In genomic region chr13:113207890-113208423, GRCh38 we compare ENCODE assay signal across 8 cellular contexts. TPM values are rescaled to one million over a fixed set of nuclear protein-coding genes. Genes with fewer than 3 reads are reported as not detected.
DNase-seq lines count a peak whose midpoint lies in the region; ATAC-seq and TF ChIP-seq lines count a peak whose summit lies in the region.

No MANE protein-coding gene starts in this region.

- peak overlapping the region; percentile 92 for H3K9ac ChIP-seq in HUES6 (ENCODE audit: low read length)

- H3K36me3 ChIP-seq in HUES6 (ENCODE audit: control insufficient read depth, insufficient read depth, low read length), result peaks cover 29% of the 10 kb centered on the region

- H3K36me3 Mint-ChIP-seq in WTC11, result peaks cover 32% of the 10 kb centered on the region; the same call in 1 of the 2 replicates

- no peaks in the 10 kb centered on the region for H3K27me3 Mint-ChIP-seq in WTC11 (ENCODE audit: low read depth)

- H3K4me1 Mint-ChIP-seq in WTC11, result peaks cover 45% of the 10 kb centered on the region

- H3K4me1 ChIP-seq in HUES6 (ENCODE audit: control insufficient read depth, insufficient read depth, low read length), result 0 out of 2 replicates have a peak, but pooled peaks cover 3% of the 10 kb centered on the region

- no peaks in the 10 kb centered on the region for H3K9me3 ChIP-seq in HUES6 (ENCODE audit: control insufficient read depth, insufficient read depth, low read depth, low read length)

- peak overlapping the region; percentile 99 for H3K27ac ChIP-seq in HUES6 (ENCODE audit: low read depth, low read length)

- TF ChIP-seq CTCF in WTC11 (IDR thresholded peaks at IDR 0.05) (no peak), foreskin fibroblast (IDR thresholded peaks at IDR 0.05; ENCODE audit: low read depth, low read length) (no peak), omental fat pad (IDR thresholded peaks at IDR 0.05) (no peak)

- H3K4me3 ChIP-seq in HUES6 (ENCODE audit: low read depth, low read length) (peak overlapping the region; percentile 95), foreskin fibroblast (ENCODE audit: low read depth in 1 of 2, low read length in 2 of 2) (peak overlapping the region; percentile 79 to 80)

- H3K27ac Mint-ChIP-seq in WTC11, result peak overlapping the region; percentile 76

- DNase-seq in DMS79 (lab: John Stamatoyannopoulos, UW) (peak; percentile 15), WTC11 (ENCODE audit: low spot score) (peak; percentile 50), foreskin fibroblast (peak; percentile 52 to 80), omental fat pad (ENCODE audit: low spot score) (no peak), NOMO-1 treated with DMSO at 0.1 percent for 48 hours (lab: John Stamatoyannopoulos, UW; ENCODE audit: unreplicated experiment) (no peak), middle frontal gyrus (ENCODE audit: extremely low spot score, low spot score) (no peak)

- POLR2A ChIA-PET in WTC11 (lab: Charles Lee), result interaction anchor here (0.8 to 1.3 kb wide), 2 partner anchors 10 to 288 kb away, joined by 3 read pairs; no protein-coding TSS in a partner anchor

- H3K4me3 Mint-ChIP-seq in WTC11, result peak overlapping the region; percentile 93

- no peaks in the 10 kb centered on the region for H3K27me3 ChIP-seq in HUES6 (ENCODE audit: control insufficient read depth, insufficient read depth, low read length)

- peak; percentile 4 for ATAC-seq in GM21381 (IDR thresholded peaks at IDR 0.05; ENCODE audit: unreplicated experiment)
- peak; percentile 9 for ATAC-seq in WTC11
- peak; percentile 60 for ATAC-seq in omental fat pad (ENCODE audit: low FRiP score)

- no peaks in the 10 kb centered on the region for H3K9me3 Mint-ChIP-seq in WTC11

- CTCF ChIA-PET in WTC11 (lab: Charles Lee), result no interaction called here

TF ChIP-seq in WTC11, 78 proteins besides CTCF, POLR2A, EP300 and RAD21:
- TF ChIP-seq ATF3 (CRISPR knock-in tag; conservative IDR thresholded peaks at IDR 0.05) (no peak), FOXP4 (CRISPR knock-in tag; IDR thresholded peaks at IDR 0.05) (peak; percentile 66; the same call in 1 of the 2 replicates), E2F5 (CRISPR knock-in tag; IDR thresholded peaks at IDR 0.05) (no peak), SMAD4 (CRISPR knock-in tag; IDR thresholded peaks at IDR 0.05) (0 out of 2 replicates have a peak, but pooled peaks have one; percentile 10)

RNA-seq across cellular contexts. Expression of gene PCID2, which starts 0.5 kb away (rescaled TPM):
- total RNA-seq in WTC11 (2021), result 64.9 to 69.4 TPM (median 68.5 TPM) in 3 replicates
- 10 to 100 TPM; 44.8 to 45.8 (median 44.8) TPM for total RNA-seq in omental fat pad

RNA-seq across cellular contexts. Expression of gene CUL4A, which starts 1.5 kb away (rescaled TPM):
- 97.4 to 100 TPM (median 99.9 TPM) in 3 replicates for total RNA-seq in WTC11 (2021)
- 100 to 1,000 TPM in 1 of 4 donors, 10 to 100 TPM in 3; 70.8 to 145 (median 86.8) TPM for total RNA-seq in omental fat pad

RNA-seq across cellular contexts. Expression of gene PROZ, which starts 49.5 kb away (rescaled TPM):
- total RNA-seq in WTC11 (2021) (not detected in 3 replicates), omental fat pad (not detected)

Comparison
In these comparisons a context has a peak if more than half of its experiments do, and no peak if none do; other contexts are left out.
1. DNase-seq: peak in DMS79 (single experiment), WTC11 (single experiment) and foreskin fibroblast (2 of 2); none in omental fat pad (single experiment), NOMO-1 treated with DMSO at 0.1 percent for 48 hours (single experiment) and middle frontal gyrus (single experiment).
2. ATAC-seq: peak in every context shown above with its lines; median percentile 60 in omental fat pad; 9 in WTC11; 4 in GM21381.